Comparison of ENCODE assay signal across 8 cellular contexts in genomic region chr10:103696411-103697145, GRCh38.
DNase-seq lines count a peak whose midpoint lies in the region; ATAC-seq, FAIRE-seq and TF ChIP-seq lines count a peak whose summit lies in the region.

No MANE protein-coding gene starts in this region.

- peak overlapping the region; percentile 20 for H3K27ac ChIP-seq in foreskin keratinocyte

- FAIRE-seq in RCC 7860 (lab: Jason Lieb, UNC) = peak; percentile 81

- H3K4me1 ChIP-seq in foreskin keratinocyte = peaks cover 29% of the 10 kb centered on the region

- peak; percentile 60 for TF ChIP-seq CTCF in foreskin keratinocyte (conservative IDR thresholded peaks at IDR 0.05)

- peak; percentile 87 for DNase-seq in RCC 7860 (ENCODE audit: low spot score)
- peak; percentile 50 for DNase-seq in activated T-helper 1 cell treated with Interleukin-2 at 50 U/mL for 16 hours (ENCODE audit: low read depth)
- peak; percentile 94 to 95 for DNase-seq in foreskin keratinocyte
- DNase-seq in skeletal muscle cell (ENCODE audit: low read depth) = peak; percentile 75
- DNase-seq in NCI-H748 (lab: John Stamatoyannopoulos, UW; ENCODE audit: unreplicated experiment) = no peak

- H3K4me3 ChIP-seq in skeletal muscle cell (ENCODE audit: low read depth, low read length) = no peak overlapping the region

- H3K27me3 ChIP-seq in foreskin keratinocyte = no peaks in the 10 kb centered on the region

- ATAC-seq in GM18498 (IDR thresholded peaks at IDR 0.05; ENCODE audit: unreplicated experiment) (peak; percentile 33), HG02870 (IDR thresholded peaks at IDR 0.05; ENCODE audit: unreplicated experiment) (peak; percentile 40), foreskin keratinocyte (peak; percentile 88), GM19452 (IDR thresholded peaks at IDR 0.05; ENCODE audit: unreplicated experiment) (no peak)
